9 cellular contexts compared by ENCODE assay signal in genomic region chr13:28494861-28495585, GRCh38. TPM values are rescaled to one million over a fixed set of nuclear protein-coding genes. Genes with fewer than 3 reads are reported as not detected.
DNase-seq lines count a peak whose midpoint lies in the region; ATAC-seq and TF ChIP-seq lines count a peak whose summit lies in the region.
"Had no signal": no experiment of that assay in that cellular context is flagged by ENCODE, and none has a peak within 500 bp of the region (broad histone marks: within the 10 kb centered on the region; RNA-seq: fewer than 3 reads in every experiment).

TSS of gene FLT1 (minus strand) at chr13:28495128. CDS start at chr13:28494843, 285 bp downstream.

- DNase-seq in DMS53 treated with DMSO at 0.1 percent for 48 hours (lab: John Stamatoyannopoulos, UW; ENCODE audit: unreplicated experiment) (peak; percentile 18), hepatocyte (ENCODE audit: low spot score) (peak; percentile 60)
- peak; percentile 40 for DNase-seq in activated naive CD8-positive, alpha-beta T cell treated with anti-CD3 and anti-CD28 coated beads for 36 hours

- H3K79me2 ChIP-seq in hepatocyte, result peaks cover 4% of the 10 kb centered on the region

- peak within 1 kb of the TSS; percentile 86 for H3K4me3 ChIP-seq in HUES48 (ENCODE audit: low read depth, low read length)
- H3K4me3 ChIP-seq in hepatocyte, result peak within 1 kb of the TSS; percentile 64
- peak within 1 kb of the TSS; percentile 50 for H3K4me3 ChIP-seq in rectal smooth muscle tissue (ENCODE audit: low read length)

- peaks cover 54% of the 10 kb centered on the region for H3K27me3 Mint-ChIP-seq in activated naive CD8-positive, alpha-beta T cell treated with anti-CD3 and anti-CD28 coated beads for 36 hours

- H3K27ac ChIP-seq in HUES48 (ENCODE audit: low read depth, low read length) (peak within 1 kb of the TSS; percentile 59), hepatocyte (no peak within 1 kb of the TSS), rectal smooth muscle tissue (ENCODE audit: low read depth, low read length) (no peak within 1 kb of the TSS)

- ATAC-seq in GM21515 (IDR thresholded peaks at IDR 0.05; ENCODE audit: unreplicated experiment) (no peak), HG03025 (IDR thresholded peaks at IDR 0.05; ENCODE audit: low FRiP score, unreplicated experiment) (no peak), HG03039 (IDR thresholded peaks at IDR 0.05; ENCODE audit: unreplicated experiment) (no peak)

- peaks cover 12% of the 10 kb centered on the region for H3K4me1 Mint-ChIP-seq in activated naive CD8-positive, alpha-beta T cell treated with anti-CD3 and anti-CD28 coated beads for 36 hours

- peak within 1 kb of the TSS; percentile 70 for H3K4me3 Mint-ChIP-seq in activated naive CD8-positive, alpha-beta T cell treated with anti-CD3 and anti-CD28 coated beads for 36 hours

- peaks cover 54% of the 10 kb centered on the region for H3K4me1 ChIP-seq in HUES48 (ENCODE audit: control insufficient read depth, insufficient read depth, low read length)
- peaks cover 16% of the 10 kb centered on the region for H3K4me1 ChIP-seq in hepatocyte (ENCODE audit: insufficient read depth)
- H3K4me1 ChIP-seq in rectal smooth muscle tissue (ENCODE audit: control insufficient read depth, insufficient read depth, low read length), result no peaks in the 10 kb centered on the region

- 1% methylated on average over 34 of the region's 84 CpGs for WGBS in hepatocyte (ENCODE audit: low lambda C conversion rate, missing lambda C conversion rate)

- no peak within 1 kb of the TSS for H3K27ac Mint-ChIP-seq in activated naive CD8-positive, alpha-beta T cell treated with anti-CD3 and anti-CD28 coated beads for 36 hours

- TF ChIP-seq CTCF in hepatocyte (IDR thresholded peaks at IDR 0.05; ENCODE audit: poor library complexity), result no peak

- no peaks in the 10 kb centered on the region for H3K9me2 ChIP-seq in hepatocyte (replicated peaks; ENCODE audit: insufficient read depth)

- no peaks in the 10 kb centered on the region for H3K9me3 Mint-ChIP-seq in activated naive CD8-positive, alpha-beta T cell treated with anti-CD3 and anti-CD28 coated beads for 36 hours

- peak within 1 kb of the TSS; percentile 68 for H2AFZ ChIP-seq in hepatocyte

- H3K9ac ChIP-seq in HUES48 (ENCODE audit: low read depth, low read length) (peak within 1 kb of the TSS; percentile 62), rectal smooth muscle tissue (ENCODE audit: low read length) (no peak within 1 kb of the TSS)

- H3K27me3 ChIP-seq in HUES48 (ENCODE audit: control insufficient read depth, insufficient read depth, low read length), result peaks cover 25% of the 10 kb centered on the region
- H3K27me3 ChIP-seq in hepatocyte, result peaks cover 83% of the 10 kb centered on the region
- peaks cover 15% of the 10 kb centered on the region for H3K27me3 ChIP-seq in rectal smooth muscle tissue (ENCODE audit: control insufficient read depth, insufficient read depth, low read length)

- peak within 1 kb of the TSS; percentile 97 for H3K4me2 ChIP-seq in hepatocyte

- peaks cover 2% of the 10 kb centered on the region; the same call in 1 of the 2 replicates for H3K36me3 ChIP-seq in HUES48 (ENCODE audit: control insufficient read depth, insufficient read depth, low read length)
- no peaks in the 10 kb centered on the region for H3K36me3 ChIP-seq in hepatocyte (replicated peaks; ENCODE audit: insufficient read depth, low read depth)
- H3K36me3 ChIP-seq in rectal smooth muscle tissue (ENCODE audit: control insufficient read depth, insufficient read depth, low read length), result no peaks in the 10 kb centered on the region

- peaks cover 3% of the 10 kb centered on the region for H3K36me3 Mint-ChIP-seq in activated naive CD8-positive, alpha-beta T cell treated with anti-CD3 and anti-CD28 coated beads for 36 hours

- H3K9me3 ChIP-seq in HUES48 (ENCODE audit: control insufficient read depth, insufficient read depth, low read length), result no peaks in the 10 kb centered on the region
- no peaks in the 10 kb centered on the region for H3K9me3 ChIP-seq in hepatocyte (ENCODE audit: low read depth)

- no peaks in the 10 kb centered on the region for H4K20me1 ChIP-seq in hepatocyte (ENCODE audit: insufficient read depth, poor library complexity, severe bottlenecking)

RNA-seq across cellular contexts. Expression of gene FLT1, which starts in this region (rescaled TPM):
- 1 to 10 TPM; 2.5 to 3.3 TPM for total RNA-seq in activated naive CD8-positive, alpha-beta T cell treated with anti-CD3 and anti-CD28 coated beads for 36 hours
- total RNA-seq in hepatocyte, result 37.0 and 40.1 TPM in 2 replicates
- 30.2 and 30.4 TPM in 2 replicates for polyA plus RNA-seq in hepatocyte
- total RNA-seq: NCI-H460 had no signal
